ENCODE assay signal across 1 cellular context in genomic region chr7:92665926-92666325, GRCh38.
TF ChIP-seq lines count a peak whose summit lies in the region.

No MANE protein-coding gene starts in this region.

TF ChIP-seq in IMR-90, 13 proteins besides CTCF, POLR2A, EP300 and RAD21:
- TF ChIP-seq SMC3 (IDR thresholded peaks at IDR 0.05; ENCODE audit: low read depth, low read length) (no peak), CEBPB (IDR thresholded peaks at IDR 0.05; ENCODE audit: low read depth, low read length) (no peak), NFE2L2 (IDR thresholded peaks at IDR 0.05; ENCODE audit: low read depth, low read length) (no peak), CHD1 (IDR thresholded peaks at IDR 0.05; ENCODE audit: low read depth, low read length) (no peak), MXI1 (IDR thresholded peaks at IDR 0.05; ENCODE audit: borderline replicate concordance, low read depth, low read length) (no peak), MAFK (IDR thresholded peaks at IDR 0.05; ENCODE audit: low read depth, low read length) (no peak), BHLHE40 (IDR thresholded peaks at IDR 0.05; ENCODE audit: low read depth, low read length) (peak; percentile 40; the same call in 1 of the 2 replicates), RCOR1 (IDR thresholded peaks at IDR 0.05; ENCODE audit: insufficient replicate concordance, low read length) (no peak), FOS (IDR thresholded peaks at IDR 0.05; ENCODE audit: low read depth, low read length) (peak; percentile 11; the same call in 1 of the 2 replicates), RFX5 (IDR thresholded peaks at IDR 0.05; ENCODE audit: low read depth, low read length) (no peak), MAZ (IDR thresholded peaks at IDR 0.05; ENCODE audit: borderline replicate concordance, low read depth, low read length) (no peak), ELK1 (IDR thresholded peaks at IDR 0.05; ENCODE audit: borderline replicate concordance, low read depth, low read length) (no peak)
- TF ChIP-seq, protein P1, sequence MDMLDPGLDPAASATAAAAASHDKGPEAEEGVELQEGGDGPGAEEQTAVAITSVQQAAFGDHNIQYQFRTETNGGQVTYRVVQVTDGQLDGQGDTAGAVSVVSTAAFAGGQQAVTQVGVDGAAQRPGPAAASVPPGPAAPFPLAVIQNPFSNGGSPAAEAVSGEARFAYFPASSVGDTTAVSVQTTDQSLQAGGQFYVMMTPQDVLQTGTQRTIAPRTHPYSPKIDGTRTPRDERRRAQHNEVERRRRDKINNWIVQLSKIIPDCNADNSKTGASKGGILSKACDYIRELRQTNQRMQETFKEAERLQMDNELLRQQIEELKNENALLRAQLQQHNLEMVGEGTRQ (IDR thresholded peaks at IDR 0.05; ENCODE audit: low read depth, low read length): 0 out of 2 replicates have a peak, but pooled peaks have one; percentile 30
